1 cellular context compared by ENCODE assay signal in the genomic region with DNA sequence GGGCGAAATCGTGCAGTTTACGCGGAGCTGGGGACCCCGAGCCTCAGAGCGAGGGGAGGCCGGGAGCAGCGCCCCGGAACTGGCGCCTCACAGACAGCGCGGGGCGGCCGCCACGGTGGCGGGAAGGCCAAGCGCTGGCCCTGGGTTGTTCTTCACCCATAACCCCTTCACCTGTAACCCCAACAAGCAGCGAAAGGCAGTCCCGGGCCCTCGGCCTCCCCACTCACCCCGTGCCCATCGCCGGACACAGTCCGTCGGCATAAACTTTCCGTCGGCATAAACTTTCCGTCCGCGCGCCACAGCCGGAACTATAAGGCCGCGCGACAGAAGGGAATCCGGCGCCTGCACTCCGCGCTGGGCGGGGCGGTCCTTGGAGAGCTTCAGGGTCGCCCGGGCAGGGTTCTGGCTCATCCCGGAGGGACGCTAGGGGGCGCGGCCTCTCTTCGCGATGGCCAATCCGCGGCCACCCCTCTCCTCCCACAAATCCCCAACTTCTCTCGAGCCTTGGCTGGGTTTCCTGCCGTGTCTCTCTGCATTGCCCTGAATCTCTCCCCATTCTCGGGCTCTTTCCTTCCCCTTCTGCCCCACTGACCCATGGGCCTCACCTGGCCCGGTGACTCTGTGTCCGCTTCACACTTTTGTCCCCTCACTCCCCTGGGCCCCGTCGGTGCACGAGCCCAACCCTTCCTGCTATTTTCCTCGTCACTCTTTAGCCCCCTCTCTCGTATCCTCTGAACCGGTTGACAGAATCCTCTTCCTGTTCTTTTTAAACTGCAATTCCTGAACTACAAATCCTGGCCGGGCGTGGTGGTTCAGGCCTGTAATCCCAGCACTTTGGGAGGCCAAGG.
TF ChIP-seq lines count a peak whose summit lies in the region.

TSS of gene INTS14 (minus strand) at position 261 of the 848 bp plus-strand sequence. CDS start 3,751 bp downstream, outside the sequence.

TF ChIP-seq in liver, 16 proteins besides CTCF, POLR2A, EP300 and RAD21 (continued from another document):
- TF ChIP-seq, protein P1, sequence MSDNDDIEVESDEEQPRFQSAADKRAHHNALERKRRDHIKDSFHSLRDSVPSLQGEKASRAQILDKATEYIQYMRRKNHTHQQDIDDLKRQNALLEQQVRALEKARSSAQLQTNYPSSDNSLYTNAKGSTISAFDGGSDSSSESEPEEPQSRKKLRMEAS (IDR thresholded peaks at IDR 0.05) = no peak
